Comparison of ENCODE assay signal across 8 cellular contexts in the genomic region with DNA sequence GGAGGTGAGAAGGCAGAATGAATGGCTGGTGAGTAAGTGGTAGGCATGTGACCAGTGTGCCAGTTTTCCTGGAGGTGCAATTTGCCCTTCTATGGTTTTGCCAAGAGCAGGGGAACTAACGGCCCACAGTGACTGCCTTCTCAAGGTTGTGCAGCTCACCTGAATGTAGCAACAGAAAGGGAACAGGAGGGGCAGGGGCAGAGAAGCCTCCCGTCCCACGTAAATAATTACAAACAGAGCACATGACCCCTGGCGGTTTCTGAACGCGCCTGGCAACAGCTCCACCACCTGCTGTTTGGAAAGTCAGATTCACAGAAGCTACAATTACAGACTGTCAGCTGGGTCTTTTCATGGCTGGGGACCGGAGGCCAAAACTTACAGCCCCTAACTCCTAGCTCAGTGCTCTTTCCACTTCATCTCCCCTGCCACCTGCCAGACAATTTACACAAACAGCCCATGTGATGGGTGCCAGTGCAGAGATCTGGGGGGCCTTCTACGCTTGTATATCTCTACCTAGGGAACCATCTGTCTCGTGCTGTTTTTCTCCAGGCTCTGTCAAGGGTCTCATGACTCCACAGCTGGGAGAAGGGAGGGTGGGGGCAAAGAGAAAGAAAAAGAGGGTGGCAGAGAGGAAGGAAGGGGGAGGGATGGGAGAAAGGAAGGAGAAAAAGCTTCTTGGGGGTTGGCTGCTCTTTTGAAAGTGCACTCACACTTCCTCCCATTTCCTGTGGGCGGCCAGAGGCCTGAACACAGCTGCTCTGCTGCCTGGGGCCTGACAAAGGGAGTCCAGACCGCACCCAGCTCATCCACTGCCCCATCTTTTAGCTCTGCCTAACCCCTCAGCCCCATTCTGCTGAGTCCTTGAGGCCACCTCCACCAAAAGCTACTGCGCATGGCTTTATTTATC.
A peak's percentile ranks its signal among the peaks of the same experiment; 100 is the strongest.
DNase-seq lines count a peak whose midpoint lies in the region; ATAC-seq and TF ChIP-seq lines count a peak whose summit lies in the region.

No MANE protein-coding gene starts in this region.

- intact Hi-C loops in activated CD4-positive, alpha-beta memory T cell treated with anti-CD3 and anti-CD28 coated beads for 36 hours (cut with micrococcal nuclease): loop anchor here (1.0 to 10.0 kb wide), 7 partner anchors 37 to 526 kb away; a partner anchor contains a TSS

- peaks cover 68% of the 10 kb centered on the region for H3K4me1 Mint-ChIP-seq in activated CD4-positive, alpha-beta memory T cell treated with anti-CD3 and anti-CD28 coated beads for 36 hours (ENCODE audit: low read depth)

- TF ChIP-seq POLR2A in GM18526 (IDR thresholded peaks at IDR 0.05; ENCODE audit: extremely low read depth, insufficient read length): peak; percentile 52

- peak; percentile 73 for DNase-seq in ACHN
- DNase-seq in NCI-H2227 (lab: John Stamatoyannopoulos, UW; ENCODE audit: unreplicated experiment): peak; percentile 91
- DNase-seq in activated CD4-positive, alpha-beta memory T cell treated with anti-CD3 and anti-CD28 coated beads for 36 hours: peak; percentile 82
- DNase-seq in mucosa of gallbladder (ENCODE audit: low spot score): peak; percentile 76
- peak; percentile 54 to 83 (median 72) for DNase-seq in stimulated activated naive CD4-positive, alpha-beta T cell (lab: John Stamatoyannopoulos, UW)

- in situ Hi-C loops in ACHN (cut with HindIII; ENCODE audit: low pct_ligation_motif_present, low pct_unique_long_range_greater_than_20kb, low sequenced_read_pairs): no loop called here

- H3K4me3 ChIP-seq in endocrine pancreas (ENCODE audit: control insufficient read depth, insufficient read depth, low read length): no peak overlapping the region

- H3K4me3 Mint-ChIP-seq in activated CD4-positive, alpha-beta memory T cell treated with anti-CD3 and anti-CD28 coated beads for 36 hours: peak overlapping the region; percentile 51

- H3K9me3 Mint-ChIP-seq in activated CD4-positive, alpha-beta memory T cell treated with anti-CD3 and anti-CD28 coated beads for 36 hours: no peaks in the 10 kb centered on the region

- peak overlapping the region; percentile 92 for H3K27ac Mint-ChIP-seq in activated CD4-positive, alpha-beta memory T cell treated with anti-CD3 and anti-CD28 coated beads for 36 hours

- CTCF ChIA-PET in activated CD4-positive, alpha-beta memory T cell treated with anti-CD3 and anti-CD28 coated beads for 36 hours (lab: Charles Lee): interaction anchor here (0.7 to 11.3 kb wide), 17 partner anchors 10 to 1110 kb away, joined by 3 to 137 read pairs (median 3); a partner anchor contains a TSS

- H3K27me3 Mint-ChIP-seq in activated CD4-positive, alpha-beta memory T cell treated with anti-CD3 and anti-CD28 coated beads for 36 hours: no peaks in the 10 kb centered on the region

- ATAC-seq in HG03064 (IDR thresholded peaks at IDR 0.05; ENCODE audit: low read depth, unreplicated experiment): peak; percentile 65

- POLR2A ChIA-PET in activated CD4-positive, alpha-beta memory T cell treated with anti-CD3 and anti-CD28 coated beads for 36 hours (lab: Charles Lee): interaction anchor here (0.8 to 3.0 kb wide), 6 partner anchors 37 to 208 kb away, joined by 3 to 16 read pairs (median 6); a partner anchor contains a TSS

- peak overlapping the region; percentile 70 for H3K9ac ChIP-seq in endocrine pancreas (ENCODE audit: control insufficient read depth, insufficient read depth, low read length)

- no peaks in the 10 kb centered on the region for H3K27me3 ChIP-seq in endocrine pancreas (ENCODE audit: control insufficient read depth, insufficient read depth, low read length)

- H3K4me1 ChIP-seq in endocrine pancreas (ENCODE audit: control insufficient read depth, insufficient read depth, low read length): no peaks in the 10 kb centered on the region

- H3K9me3 ChIP-seq in endocrine pancreas (ENCODE audit: control insufficient read depth, low read length): no peaks in the 10 kb centered on the region

- H3K36me3 ChIP-seq in endocrine pancreas (ENCODE audit: control insufficient read depth, insufficient read depth, low read length): no peaks in the 10 kb centered on the region

- peaks cover 67% of the 10 kb centered on the region for H3K36me3 Mint-ChIP-seq in activated CD4-positive, alpha-beta memory T cell treated with anti-CD3 and anti-CD28 coated beads for 36 hours
